Comparison of ENCODE assay signal across 2 cellular contexts in the genomic region with DNA sequence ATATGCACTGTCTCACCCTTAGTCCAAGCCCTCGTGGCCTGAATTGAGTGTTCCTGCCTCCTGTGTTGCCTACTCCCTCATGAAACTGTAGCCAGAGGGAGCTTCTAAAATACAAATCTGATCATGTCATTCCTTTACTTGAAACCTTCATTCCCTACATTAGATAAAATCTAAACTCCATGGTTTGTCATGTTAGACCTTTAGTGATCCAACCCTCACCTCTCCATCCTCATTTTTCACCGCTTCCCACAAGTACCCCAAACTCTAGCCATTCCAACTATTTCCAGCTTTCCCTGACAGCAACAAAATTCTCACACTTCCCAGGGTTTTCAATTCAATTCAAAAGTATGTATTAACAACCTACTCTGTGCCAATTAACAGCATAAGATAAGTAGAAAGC.
TF ChIP-seq lines count a peak whose summit lies in the region.

No MANE protein-coding gene starts in this region.

TF ChIP-seq in SK-N-SH treated with all-trans-retinoic acid at 6 μM for 48 hours, 23 proteins besides CTCF, POLR2A, EP300 and RAD21:
- no peak for TF ChIP-seq POU6F1 (CRISPR knock-in tag; IDR thresholded peaks at IDR 0.05; ENCODE audit: borderline replicate concordance, low read depth)
- TF ChIP-seq ZNF70 (CRISPR knock-in tag; IDR thresholded peaks at IDR 0.05) = peak; percentile 95
- TF ChIP-seq, protein P1, sequence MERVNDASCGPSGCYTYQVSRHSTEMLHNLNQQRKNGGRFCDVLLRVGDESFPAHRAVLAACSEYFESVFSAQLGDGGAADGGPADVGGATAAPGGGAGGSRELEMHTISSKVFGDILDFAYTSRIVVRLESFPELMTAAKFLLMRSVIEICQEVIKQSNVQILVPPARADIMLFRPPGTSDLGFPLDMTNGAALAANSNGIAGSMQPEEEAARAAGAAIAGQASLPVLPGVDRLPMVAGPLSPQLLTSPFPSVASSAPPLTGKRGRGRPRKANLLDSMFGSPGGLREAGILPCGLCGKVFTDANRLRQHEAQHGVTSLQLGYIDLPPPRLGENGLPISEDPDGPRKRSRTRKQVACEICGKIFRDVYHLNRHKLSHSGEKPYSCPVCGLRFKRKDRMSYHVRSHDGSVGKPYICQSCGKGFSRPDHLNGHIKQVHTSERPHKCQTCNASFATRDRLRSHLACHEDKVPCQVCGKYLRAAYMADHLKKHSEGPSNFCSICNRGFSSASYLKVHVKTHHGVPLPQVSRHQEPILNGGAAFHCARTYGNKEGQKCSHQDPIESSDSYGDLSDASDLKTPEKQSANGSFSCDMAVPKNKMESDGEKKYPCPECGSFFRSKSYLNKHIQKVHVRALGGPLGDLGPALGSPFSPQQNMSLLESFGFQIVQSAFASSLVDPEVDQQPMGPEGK (CRISPR knock-in tag; IDR thresholded peaks at IDR 0.05; ENCODE audit: borderline replicate concordance) = no peak
- TF ChIP-seq ZNF8 (CRISPR knock-in tag; IDR thresholded peaks at IDR 0.05) = no peak
- TF ChIP-seq ISL1 (CRISPR knock-in tag; IDR thresholded peaks at IDR 0.05) = no peak
- no peak for TF ChIP-seq ZFP3 (CRISPR knock-in tag; IDR thresholded peaks at IDR 0.05)

TF ChIP-seq in SK-N-SH, 30 proteins besides CTCF, POLR2A, EP300 and RAD21 (continued from another document):
- TF ChIP-seq, protein P2, sequence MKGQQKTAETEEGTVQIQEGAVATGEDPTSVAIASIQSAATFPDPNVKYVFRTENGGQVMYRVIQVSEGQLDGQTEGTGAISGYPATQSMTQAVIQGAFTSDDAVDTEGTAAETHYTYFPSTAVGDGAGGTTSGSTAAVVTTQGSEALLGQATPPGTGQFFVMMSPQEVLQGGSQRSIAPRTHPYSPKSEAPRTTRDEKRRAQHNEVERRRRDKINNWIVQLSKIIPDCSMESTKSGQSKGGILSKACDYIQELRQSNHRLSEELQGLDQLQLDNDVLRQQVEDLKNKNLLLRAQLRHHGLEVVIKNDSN (IDR thresholded peaks at IDR 0.05; ENCODE audit: borderline replicate concordance, low read depth) = no peak
- no peak for TF ChIP-seq TEAD4 (IDR thresholded peaks at IDR 0.05; ENCODE audit: borderline replicate concordance, insufficient read depth)
- no peak for TF ChIP-seq GATA2 (CRISPR knock-in tag; IDR thresholded peaks at IDR 0.05)
- TF ChIP-seq FOXM1 (IDR thresholded peaks at IDR 0.05; ENCODE audit: low read depth) = no peak
